10 cellular contexts compared by ENCODE assay signal in genomic region chr17:50660887-50661345, GRCh38. TPM values are rescaled to one million over a fixed set of nuclear protein-coding genes. Genes with fewer than 3 reads are reported as not detected.
DNase-seq lines count a peak whose midpoint lies in the region; ATAC-seq and TF ChIP-seq lines count a peak whose summit lies in the region.
"Had no signal": no experiment of that assay in that cellular context is flagged by ENCODE, and none has a peak within 500 bp of the region (broad histone marks: within the 10 kb centered on the region; RNA-seq: fewer than 3 reads in every experiment).

No MANE protein-coding gene starts in this region.

- no peak overlapping the region for H3K4me3 Mint-ChIP-seq in T-cell

- POLR2A ChIA-PET in T-cell (lab: Charles Lee) = no interaction called here

- peaks cover 6 to 14% (median 9%) of the 10 kb centered on the region in 3 donors for H3K4me1 Mint-ChIP-seq in T-cell

- H3K27me3 Mint-ChIP-seq in T-cell = peaks cover 0 to 5% of the 10 kb centered on the region in 2 donors

- no peak for TF ChIP-seq POLR2A in esophagus muscularis mucosa (IDR thresholded peaks at IDR 0.05; ENCODE audit: low read depth)

- H4K12ac ChIP-seq in trophoblast cell (ENCODE audit: low read depth, low read length) = no peak overlapping the region

- 80% methylated on average over 10 of the region's 10 CpGs for WGBS in esophagus muscularis mucosa
- no CpG with 5 or more reads among the region's 10 CpGs for WGBS in trophoblast cell (ENCODE audit: extremely low coverage, insufficient coverage, insufficient read length)

- peak overlapping the region; percentile 22 for H2BK12ac ChIP-seq in trophoblast cell (ENCODE audit: low read length)

- peak overlapping the region; percentile 27 for H4K8ac ChIP-seq in trophoblast cell (ENCODE audit: low read depth, low read length)

- H3K14ac ChIP-seq in trophoblast cell (ENCODE audit: low read length) = peak overlapping the region; percentile 16

- no peak overlapping the region for H3K27ac Mint-ChIP-seq in T-cell

- no peak for TF ChIP-seq EP300 in esophagus muscularis mucosa (IDR thresholded peaks at IDR 0.05)

- peaks cover 2% of the 10 kb centered on the region for H3K79me2 ChIP-seq in trophoblast cell (ENCODE audit: control insufficient read depth, insufficient read depth, low read length, poor library complexity)

- no peak overlapping the region for H3K4ac ChIP-seq in trophoblast cell (ENCODE audit: low read depth, low read length)

- ATAC-seq in RWPE2 (ENCODE audit: low read depth) = no peak
- ATAC-seq in HG03354 (IDR thresholded peaks at IDR 0.05; ENCODE audit: poor library complexity, severe bottlenecking, unreplicated experiment) = no peak
- ATAC-seq in HG03097 (IDR thresholded peaks at IDR 0.05; ENCODE audit: low FRiP score, unreplicated experiment) = no peak
- ATAC-seq in GM19324 (IDR thresholded peaks at IDR 0.05; ENCODE audit: low FRiP score, unreplicated experiment) = no peak
- ATAC-seq in T-cell (replicated peaks in 1 of 4) = no peak

- H3K36me3 ChIP-seq in RWPE2 (ENCODE audit: low read depth) (peaks cover 10% of the 10 kb centered on the region; the same call in 1 of the 2 replicates), esophagus muscularis mucosa (no peaks in the 10 kb centered on the region), trophoblast cell (ENCODE audit: control insufficient read depth in 1 of 2, insufficient read depth in 2 of 2, low read length in 2 of 2) (no peaks in the 10 kb centered on the region)

- DNase-seq in CD1c-positive myeloid dendritic cell (ENCODE audit: extremely low spot score) (peak; percentile 23), RWPE2 (ENCODE audit: low spot score) (no peak), esophagus muscularis mucosa (ENCODE audit: extremely low spot score) (no peak), trophoblast cell (peak; percentile 34 to 71), T-cell (no peak)
- DNase-seq: effector memory CD4-positive, alpha-beta T cell; NCI-H187 treated with DMSO at 0.1 percent for 48 hours had no signal

- H3K18ac ChIP-seq in trophoblast cell (ENCODE audit: low read length) = peak overlapping the region; percentile 0

- H3K27ac ChIP-seq in RWPE2 (ENCODE audit: poor library complexity, severe bottlenecking) (peak overlapping the region; percentile 88), esophagus muscularis mucosa (replicated peaks in 1 of 4) (peak overlapping the region; percentile 36 to 51 (median 42)), trophoblast cell (ENCODE audit: low read depth, low read length) (no peak overlapping the region)

- H3K4me1 ChIP-seq in RWPE2 (ENCODE audit: insufficient read depth, poor library complexity, severe bottlenecking) (peaks cover 27% of the 10 kb centered on the region), esophagus muscularis mucosa (peaks cover 35 to 44% (median 40%) of the 10 kb centered on the region in 4 donors), trophoblast cell (ENCODE audit: control insufficient read depth in 1 of 2, insufficient read depth in 2 of 2, low read length in 2 of 2) (peaks cover 26 to 36% of the 10 kb centered on the region in 2 experiments)

- H3K9me3 Mint-ChIP-seq in T-cell = no peaks in the 10 kb centered on the region

- H3K27me3 ChIP-seq in RWPE2 (ENCODE audit: insufficient read depth, poor library complexity, severe bottlenecking) (no peaks in the 10 kb centered on the region), esophagus muscularis mucosa (no peaks in the 10 kb centered on the region), trophoblast cell (ENCODE audit: insufficient read depth, low read length) (no peaks in the 10 kb centered on the region)

- H3K36me3 Mint-ChIP-seq in T-cell = no peaks in the 10 kb centered on the region

- intact Hi-C loops in esophagus muscularis mucosa (cut with DNase I) = no loop called here

- no peak overlapping the region for H2AFZ ChIP-seq in trophoblast cell (ENCODE audit: insufficient read depth, low read length, poor library complexity)

- H2BK120ac ChIP-seq in trophoblast cell (ENCODE audit: insufficient read depth, low read length, poor library complexity) = peak overlapping the region; percentile 46

- H3K79me1 ChIP-seq in trophoblast cell (ENCODE audit: low read length) = peaks cover 21% of the 10 kb centered on the region

- H3K9ac ChIP-seq in trophoblast cell (ENCODE audit: low read length) = no peak overlapping the region

- H3K4me2 ChIP-seq in trophoblast cell (ENCODE audit: low read length) = no peak overlapping the region

- H4K91ac ChIP-seq in trophoblast cell (ENCODE audit: low read depth, low read length) = peak overlapping the region; percentile 89

- no peaks in the 10 kb centered on the region for H3K9me3 ChIP-seq in RWPE2 (ENCODE audit: severe bottlenecking)
- no peaks in the 10 kb centered on the region for H3K9me3 ChIP-seq in esophagus muscularis mucosa
- H3K9me3 ChIP-seq in trophoblast cell (ENCODE audit: insufficient read depth, low read depth, low read length) = no peaks in the 10 kb centered on the region

- TF ChIP-seq CTCF in RWPE2 (IDR thresholded peaks at IDR 0.05; ENCODE audit: poor library complexity, severe bottlenecking) (no peak), esophagus muscularis mucosa (IDR thresholded peaks at IDR 0.05) (no peak)

- CTCF ChIA-PET in T-cell (lab: Charles Lee) = no interaction called here

- peak overlapping the region; percentile 46 for H2AK5ac ChIP-seq in trophoblast cell (ENCODE audit: low read length)

- H2BK5ac ChIP-seq in trophoblast cell (ENCODE audit: low read depth, low read length, poor library complexity) = peak overlapping the region; percentile 5

- H3K4me3 ChIP-seq in RWPE2 (ENCODE audit: severe bottlenecking) (no peak overlapping the region), esophagus muscularis mucosa (no peak overlapping the region), trophoblast cell (ENCODE audit: low read depth, low read length) (no peak overlapping the region)

- H3K23ac ChIP-seq in trophoblast cell (ENCODE audit: low read length) = no peak overlapping the region

RNA-seq across cellular contexts. Expression of gene ABCC3, which starts 26.2 kb away (rescaled TPM):
- total RNA-seq in esophagus muscularis mucosa = 1 to 10 TPM in 3 of 4 donors, under 1 TPM in 1; 0.50 to 2.9 (median 1.9) TPM
- 0.04 and 0.07 TPM in 2 replicates for polyA plus RNA-seq in trophoblast cell (2013)
- 1 to 10 TPM in 3 of 5 donors, under 1 TPM in 1, not detected in 1; 0.75 to 2.2 (median 1.5) TPM for total RNA-seq in T-cell

RNA-seq across cellular contexts. Expression of gene ANKRD40, which starts 46.8 kb away (rescaled TPM):
- total RNA-seq in esophagus muscularis mucosa (10 to 100 TPM; 73.1 to 96.2 (median 87.4) TPM), T-cell (10 to 100 TPM; 30.3 to 37.6 (median 34.5) TPM)
- polyA plus RNA-seq in trophoblast cell (2013) = 19.4 and 20.6 TPM in 2 replicates

RNA-seq across cellular contexts. Expression of gene LUC7L3, which starts 58.5 kb away (rescaled TPM):
- total RNA-seq in esophagus muscularis mucosa (10 to 100 TPM; 28.8 to 65.6 (median 38.9) TPM), T-cell (100 to 1,000 TPM; 126 to 273 (median 232) TPM)
- polyA plus RNA-seq in trophoblast cell (2013) = 128 and 131 TPM in 2 replicates

Comparison
In these comparisons a context has a peak if more than half of its experiments do, and no peak if none do; other contexts are left out.
1. DNase-seq: peak in CD1c-positive myeloid dendritic cell (single experiment) and trophoblast cell (2 of 2); none in RWPE2 (single experiment), esophagus muscularis mucosa (single experiment) and T-cell (0 of 34).